Comparison of ENCODE assay signal across 21 cellular contexts in the genomic region with DNA sequence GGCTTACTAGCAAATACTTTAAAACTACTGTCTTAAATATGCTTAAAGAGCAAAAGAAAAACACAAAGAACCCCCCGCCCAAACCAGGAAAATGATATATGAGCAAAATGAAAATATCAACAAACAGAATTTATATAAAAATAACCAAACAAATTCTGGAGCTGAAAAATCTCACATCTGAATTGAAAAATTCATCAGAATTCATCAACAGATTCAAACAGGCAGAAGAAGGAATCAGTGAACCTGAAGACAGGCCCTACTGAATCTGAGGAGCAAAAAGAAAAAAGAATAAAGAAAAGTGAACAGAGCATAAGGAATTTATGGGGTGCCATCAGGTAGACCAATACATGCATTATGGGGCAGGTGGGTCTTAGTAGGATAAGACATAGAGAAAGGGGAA. TPM values are rescaled to one million over a fixed set of nuclear protein-coding genes. Genes with fewer than 3 reads are reported as not detected.
DNase-seq lines count a peak whose midpoint lies in the region; ATAC-seq, FAIRE-seq and TF ChIP-seq lines count a peak whose summit lies in the region.
"Had no signal": no experiment of that assay in that cellular context is flagged by ENCODE, and none has a peak within 500 bp of the region (broad histone marks: within the 10 kb centered on the region; RNA-seq: fewer than 3 reads in every experiment).

No MANE protein-coding gene starts in this region.

- H3K9me3 Mint-ChIP-seq in dendritic cell treated with granulocyte-macrophage colony-stimulating factor and Interleukin-4, amounts not matched to agents 40 ng/mL and 50 ng/mL, for 4 days = peaks cover 11% of the 10 kb centered on the region

- RAD21 ChIA-PET in GM12878 (lab: Charles Lee; ENCODE audit: unreplicated experiment) = no interaction called here

- POLR2A ChIA-PET in HEK293 (lab: Yijun Ruan, JAX) = no interaction called here
- POLR2A ChIA-PET in GM12878 (lab: Charles Lee) = no interaction called here

- no peaks in the 10 kb centered on the region for H3K36me3 Mint-ChIP-seq in dendritic cell treated with granulocyte-macrophage colony-stimulating factor and Interleukin-4, amounts not matched to agents 40 ng/mL and 50 ng/mL, for 4 days (ENCODE audit: low read depth)
- H3K36me3 Mint-ChIP-seq: CD8-positive, alpha-beta T cell had no signal

- no peak overlapping the region for H3K4me3 Mint-ChIP-seq in dendritic cell treated with granulocyte-macrophage colony-stimulating factor and Interleukin-4, amounts not matched to agents 40 ng/mL and 50 ng/mL, for 4 days
- H3K4me3 Mint-ChIP-seq: CD4-positive, alpha-beta T cell; CD8-positive, alpha-beta T cell had no signal

- no peaks in the 10 kb centered on the region for H3K27me3 Mint-ChIP-seq in dendritic cell treated with granulocyte-macrophage colony-stimulating factor and Interleukin-4, amounts not matched to agents 40 ng/mL and 50 ng/mL, for 4 days

- no peak for TF ChIP-seq RAD21 in GM12878 (IDR thresholded peaks at IDR 0.05; ENCODE audit: insufficient read depth, low read depth, low read length)

- WGBS in GM12878 (ENCODE audit: insufficient coverage, insufficient replicate concordance, low lambda C conversion rate, missing lambda C conversion rate) = 100% methylated on average over 1 of the region's 1 CpG

- SMC1A ChIA-PET in GM12878 (lab: Charles Lee; ENCODE audit: uncharacterized antibody, unreplicated experiment) = interaction anchor here (1.2 kb wide), 1 partner anchor 66 kb away, joined by 3 read pairs; no protein-coding TSS in a partner anchor

- TF ChIP-seq EP300 in GM12878 (IDR thresholded peaks at IDR 0.05; ENCODE audit: borderline replicate concordance in 1 of 2, control insufficient read depth in 1 of 2, low read depth in 2 of 2, low read length in 2 of 2) = no peak

- H3K27me3 ChIP-seq in GM12878 (replicated peaks in 1 of 2; ENCODE audit: control insufficient read depth in 2 of 2, insufficient read depth in 2 of 2, low read length in 1 of 2) = no peaks in the 10 kb centered on the region
- H3K27me3 ChIP-seq: BE2C, BLaER1 had no signal

- H3K27ac ChIP-seq in HEK293 (ENCODE audit: extremely low read depth, low read depth, low read length) (no peak overlapping the region), GM12878 (ENCODE audit: control insufficient read depth, insufficient read depth) (no peak overlapping the region)
- H3K27ac ChIP-seq: BLaER1 had no signal

- H3K4me1 Mint-ChIP-seq in dendritic cell treated with granulocyte-macrophage colony-stimulating factor and Interleukin-4, amounts not matched to agents 40 ng/mL and 50 ng/mL, for 4 days (ENCODE audit: low read depth) = peaks cover 28% of the 10 kb centered on the region

- BruUV-seq in GM12878 (replicated peaks; lab: Mats Ljungman, UMichigan) = no TSS peak

- H3K9ac ChIP-seq in GM12878 (ENCODE audit: control insufficient read depth, insufficient read depth, low read length) = no peak overlapping the region
- H3K9ac ChIP-seq: BLaER1 had no signal

- H3K36me3 ChIP-seq in HEK293 (ENCODE audit: control insufficient read depth in 2 of 2, insufficient read depth in 1 of 2, low read length in 2 of 2) (no peaks in the 10 kb centered on the region), GM12878 (ENCODE audit: control insufficient read depth in 2 of 2, insufficient read depth in 2 of 2, low read length in 1 of 2) (no peaks in the 10 kb centered on the region)
- H3K36me3 ChIP-seq: BE2C, BLaER1 had no signal

- peak; percentile 25; the same call in 2 of the 3 replicates for ATAC-seq in GM12878
- no peak for ATAC-seq in GM19035 (IDR thresholded peaks at IDR 0.05; ENCODE audit: unreplicated experiment)
- ATAC-seq: CD8-positive, alpha-beta T cell had no signal

- in situ Hi-C loops in GM12878 (cut with MboI) = no loop called here

- H3K27ac Mint-ChIP-seq in dendritic cell treated with granulocyte-macrophage colony-stimulating factor and Interleukin-4, amounts not matched to agents 40 ng/mL and 50 ng/mL, for 4 days = peak overlapping the region; percentile 81
- H3K27ac Mint-ChIP-seq: CD4-positive, alpha-beta T cell; CD8-positive, alpha-beta T cell had no signal

- H3K4me3 ChIP-seq in HEK293 (ENCODE audit: low read depth, low read length) = no peak overlapping the region
- no peak overlapping the region for H3K4me3 ChIP-seq in GM12878
- H3K4me3 ChIP-seq: BLaER1 had no signal

- H3K4me2 ChIP-seq in GM12878 (ENCODE audit: control insufficient read depth, insufficient read depth) = no peak overlapping the region
- H3K4me2 ChIP-seq: BLaER1 had no signal

- H3K4me1 ChIP-seq in HEK293 (ENCODE audit: control insufficient read depth, insufficient read depth, low read length) = no peaks in the 10 kb centered on the region
- no peaks in the 10 kb centered on the region; the same call in none of the 2 replicates for H3K4me1 ChIP-seq in GM12878 (ENCODE audit: control insufficient read depth, insufficient read depth, low read length)
- H3K4me1 ChIP-seq: BE2C, BLaER1, Caco-2 had no signal

- no peak overlapping the region for H2AFZ ChIP-seq in GM12878 (ENCODE audit: control insufficient read depth, low read depth, low read length)

- no peaks in the 10 kb centered on the region for H4K20me1 ChIP-seq in GM12878 (ENCODE audit: control insufficient read depth, insufficient read depth)
- H4K20me1 ChIP-seq: BLaER1 had no signal

- no peak for DNase-seq in GM12878 (ENCODE audit: low read depth, low spot score)
- no peak for DNase-seq in NCI-H510A treated with DMSO at 0.1 percent for 48 hours (lab: John Stamatoyannopoulos, UW)
- DNase-seq in HCEC 1CT = no peak
- DNase-seq in iPS-NIHi7 (ENCODE audit: extremely low spot score) = no peak
- DNase-seq: 8988T; ACHN; BE2C; C1 segment of cervical spinal cord; Caco-2; Calu3; CD4-positive, alpha-beta T cell; CD8-positive, alpha-beta T cell; DMS79 treated with DMSO at 0.1 percent for 48 hours; GF-D8 had no signal

- CTCF ChIA-PET in HEK293 (lab: Yijun Ruan, JAX) = interaction anchor here (1.0 to 1.2 kb wide), 2 partner anchors 10 to 27 kb away, joined by 3 read pairs; no protein-coding TSS in a partner anchor
- CTCF ChIA-PET in GM12878 (lab: Yijun Ruan, JAX) = interaction anchor here (3.0 kb wide), 1 partner anchor 25 kb away, joined by 12 read pairs; no protein-coding TSS in a partner anchor

- no peaks in the 10 kb centered on the region for H3K9me3 ChIP-seq in HEK293 (ENCODE audit: control insufficient read depth, insufficient read depth, low read depth, low read length)
- H3K9me3 ChIP-seq in GM12878 (replicated peaks; ENCODE audit: control insufficient read depth, insufficient read depth, low read length) = peaks cover 2% of the 10 kb centered on the region; the same call in 2 of the 3 replicates
- H3K9me3 ChIP-seq: BE2C, Caco-2 had no signal

- TF ChIP-seq CTCF in HEK293 (tag by site-specific recombination; IDR thresholded peaks at IDR 0.05) (no peak), GM12878 (IDR thresholded peaks at IDR 0.05 in 2 of 3, conservative IDR thresholded peaks at IDR 0.05 in 1 of 3; ENCODE audit: control insufficient read depth in 2 of 3, extremely low read depth in 1 of 3, insufficient read depth in 1 of 3, low read depth in 3 of 3, low read length in 3 of 3) (no peak)

- intact Hi-C loops in GM12878 (cut with micrococcal nuclease; ENCODE audit: unreplicated experiment) = no loop called here
- intact Hi-C loops in dendritic cell treated with granulocyte-macrophage colony-stimulating factor and Interleukin-4, amounts not matched to agents 40 ng/mL and 50 ng/mL, for 4 days (cut with micrococcal nuclease) = no loop called here

- FAIRE-seq in GM12878 (lab: Jason Lieb, UNC) = no peak
- FAIRE-seq: A204.1, D721Med, G401.6 had no signal

- no peaks in the 10 kb centered on the region for H3K79me2 ChIP-seq in GM12878 (ENCODE audit: control insufficient read depth, insufficient read depth, low read length)

- no peak for TF ChIP-seq POLR2A in GM12878 (IDR thresholded peaks at IDR 0.05; ENCODE audit: low read depth, low read length)

TF ChIP-seq in HEK293, 187 proteins besides CTCF, POLR2A, EP300 and RAD21:
- TF ChIP-seq ZNF19 (tag by site-specific recombination; IDR thresholded peaks at IDR 0.05; ENCODE audit: low read depth) (no peak), ZNF138 (tag by site-specific recombination; IDR thresholded peaks at IDR 0.05; ENCODE audit: borderline replicate concordance) (no peak), ZIC2 (tag by site-specific recombination; IDR thresholded peaks at IDR 0.05) (no peak), SETDB1 (IDR thresholded peaks at IDR 0.05; ENCODE audit: insufficient read length, low read length) (peak; percentile 55)

TF ChIP-seq in GM12878, 131 proteins besides CTCF, POLR2A, EP300 and RAD21:
- TF ChIP-seq ZSCAN29 (IDR thresholded peaks at IDR 0.05) = no peak
- no peak for TF ChIP-seq ZNF207 (IDR thresholded peaks at IDR 0.05; ENCODE audit: borderline replicate concordance)
- no peak for TF ChIP-seq STAT1 (conservative IDR thresholded peaks at IDR 0.05)
TF ChIP-seq in GM12878: peak in this region for 0.

RNA-seq across cellular contexts. Expression of gene SPTLC1, which starts 49.8 kb away (rescaled TPM):
- total RNA-seq in GM12878 (2013; cell fraction: nucleolus; rRNA removed) = 126 and 134 TPM in 2 replicates
- total RNA-seq in GM12878 (2014; rRNA removed) = 46.2 and 55.7 TPM in 2 replicates
- total RNA-seq in GM12878 (2014; rRNA removed; fragmentation: Illumina TruSeq; extraction: Trizol) = 45.7 and 48.4 TPM in 2 replicates
- 37.3 and 38.0 TPM in 2 replicates for total RNA-seq in GM12878 (2021)
- polyA plus RNA-seq in GM12878 (2011; ENCODE audit: low read depth) = 23.7 TPM
- polyA plus RNA-seq in GM12878 (2011; rRNA removed) = 68.7 and 93.6 TPM in 2 replicates
- 37.3 and 41.4 TPM in 2 replicates for polyA plus RNA-seq in GM12878 (2011; cell fraction: cytosol; rRNA removed)
- polyA plus RNA-seq in GM12878 (2011; cell fraction: nucleus; rRNA removed) = 46.9 and 47.8 TPM in 2 replicates
- 29.7 and 30.6 TPM in 2 replicates for polyA plus RNA-seq in GM12878 (2012)
- polyA plus RNA-seq in GM12878 (2014; fragmentation: Illumina TruSeq; extraction: Trizol) = 56.2 and 69.8 TPM in 2 replicates
- 10 to 100 TPM; 41.7 to 61.3 TPM for polyA plus RNA-seq in GM12878 (2014; fragmentation: Nextera tagmentation; extraction: Ambion mirVana)
- polyA plus RNA-seq in GM12878 (2014; rRNA removed) = 39.4 and 49.4 TPM in 2 replicates
- polyA plus RNA-seq in GM12878 (2016; fragmentation: Nextera tagmentation; extraction: Ambion mirVana) = 10 to 100 TPM; 61.8 to 61.9 TPM
- polyA minus RNA-seq in GM12878 (2011; rRNA and poly(A)+ RNA removed) = 51.1 and 64.0 TPM in 2 replicates
- 16.2 and 19.4 TPM in 2 replicates for polyA minus RNA-seq in GM12878 (2011; cell fraction: cytosol; rRNA and poly(A)+ RNA removed)
- 29.6 and 45.8 TPM in 2 replicates for polyA minus RNA-seq in GM12878 (2011; cell fraction: nucleus; rRNA and poly(A)+ RNA removed)
